Comparison of ENCODE assay signal across 2 cellular contexts in genomic region chr1:164891615-164892014, GRCh38.
TF ChIP-seq lines count a peak whose summit lies in the region.

No MANE protein-coding gene starts in this region.

TF ChIP-seq in A549, 52 proteins besides CTCF, POLR2A, EP300 and RAD21 (continued from another document):
- TF ChIP-seq REST (IDR thresholded peaks at IDR 0.05): no peak
- TF ChIP-seq SREBF2 (IDR thresholded peaks at IDR 0.05): no peak
- no peak for TF ChIP-seq RARB (CRISPR knock-in tag; IDR thresholded peaks at IDR 0.05)
- TF ChIP-seq MAFK (IDR thresholded peaks at IDR 0.05; ENCODE audit: partially characterized antibody): no peak

TF ChIP-seq in WTC11, 78 proteins besides CTCF, POLR2A, EP300 and RAD21 (continued from another document):
- TF ChIP-seq FOXP4 (CRISPR knock-in tag; IDR thresholded peaks at IDR 0.05): no peak
- TF ChIP-seq CBFB (CRISPR knock-in tag; IDR thresholded peaks at IDR 0.05; ENCODE audit: low read depth): no peak
- no peak for TF ChIP-seq MXD4 (CRISPR knock-in tag; IDR thresholded peaks at IDR 0.05; ENCODE audit: borderline replicate concordance)
- no peak for TF ChIP-seq ATF6 (CRISPR knock-in tag; IDR thresholded peaks at IDR 0.05)
- TF ChIP-seq GRHL2 (CRISPR knock-in tag; IDR thresholded peaks at IDR 0.05; ENCODE audit: insufficient replicate concordance, severe bottlenecking): no peak
